In the genomic region with DNA sequence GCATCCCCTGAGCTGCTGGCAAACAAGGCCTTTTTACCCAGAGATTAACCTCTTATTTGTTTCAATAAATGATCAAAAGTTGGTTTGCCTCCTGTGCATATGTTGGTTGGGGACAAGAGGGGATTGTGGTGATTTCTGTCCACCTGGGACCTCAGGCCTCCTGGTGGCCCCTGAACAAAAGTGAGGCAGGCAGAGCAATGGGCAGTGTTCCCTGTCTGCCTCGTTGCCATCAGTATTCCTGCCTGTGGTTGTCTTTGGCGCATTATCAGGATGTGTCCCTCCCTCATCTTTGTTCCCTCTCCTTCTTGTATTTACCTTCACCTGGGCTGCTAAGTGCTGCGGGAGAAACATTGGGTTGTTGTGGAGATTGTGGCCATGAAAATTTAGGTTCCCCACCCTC, we compare ENCODE assay signal across 19 cellular contexts.
"Had no signal": no experiment of that assay in that cellular context is flagged by ENCODE, and none has a peak within 500 bp of the region (broad histone marks: within the 10 kb centered on the region; RNA-seq: fewer than 3 reads in every experiment).

No MANE protein-coding gene starts in this region.

- H3K4me1 Mint-ChIP-seq: mesothelial cell of epicardium had no signal

- H3K4me3 ChIP-seq: colonic mucosa, esophagus muscularis mucosa, gastroesophageal sphincter, heart left ventricle, hepatocyte, left lung, lower lobe of right lung, mucosa of descending colon had no signal

- H3K27ac Mint-ChIP-seq: dendritic cell treated with granulocyte-macrophage colony-stimulating factor and Interleukin-4, amounts not matched to agents 40 ng/mL and 50 ng/mL, for 4 days; effector memory CD8-positive, alpha-beta T cell; mesothelial cell of epicardium; naive B cell had no signal

- H3K4me3 Mint-ChIP-seq: dendritic cell treated with granulocyte-macrophage colony-stimulating factor and Interleukin-4, amounts not matched to agents 40 ng/mL and 50 ng/mL, for 4 days; effector memory CD8-positive, alpha-beta T cell; mesothelial cell of epicardium; naive B cell had no signal

- H3K36me3 Mint-ChIP-seq: mesothelial cell of epicardium, naive B cell had no signal

- H3K4me1 ChIP-seq: colonic mucosa, esophagus muscularis mucosa, foreskin keratinocyte, gastroesophageal sphincter, heart left ventricle, left lung, lower lobe of right lung had no signal

- H3K9me3 ChIP-seq: colonic mucosa, esophagus muscularis mucosa, gastroesophageal sphincter, heart left ventricle, left lung, lower lobe of right lung, mucosa of descending colon had no signal

- H3K36me3 ChIP-seq: colonic mucosa, esophagus muscularis mucosa, gastroesophageal sphincter, heart left ventricle, left lung, lower lobe of right lung had no signal

- DNase-seq: colonic mucosa; cortex of kidney; effector CD8-positive, alpha-beta T cell; effector memory CD8-positive, alpha-beta T cell; foreskin keratinocyte; heart left ventricle; hypothalamus; left cardiac atrium; left lung; left ventricle myocardium superior; lower lobe of right lung; mesenchymal stem cell; mucosa of descending colon; naive B cell had no signal

- H3K27me3 ChIP-seq: colonic mucosa, esophagus muscularis mucosa, foreskin keratinocyte, gastroesophageal sphincter, heart left ventricle, hepatocyte, left lung had no signal

- H3K27ac ChIP-seq: colonic mucosa, esophagus muscularis mucosa, foreskin keratinocyte, gastroesophageal sphincter, heart left ventricle, hepatocyte, left lung, lower lobe of right lung had no signal

- H3K9me3 Mint-ChIP-seq: dendritic cell treated with granulocyte-macrophage colony-stimulating factor and Interleukin-4, amounts not matched to agents 40 ng/mL and 50 ng/mL, for 4 days; effector memory CD8-positive, alpha-beta T cell; mesothelial cell of epicardium had no signal
